ENCODE assay signal across 19 cellular contexts in genomic region chr3:30527186-30527585, GRCh38.
DNase-seq lines count a peak whose midpoint lies in the region; ATAC-seq and TF ChIP-seq lines count a peak whose summit lies in the region.
"Had no signal": no experiment of that assay in that cellular context is flagged by ENCODE, and none has a peak within 500 bp of the region (broad histone marks: within the 10 kb centered on the region; RNA-seq: fewer than 3 reads in every experiment).

No MANE protein-coding gene starts in this region.

- H4K12ac ChIP-seq in trophoblast cell (ENCODE audit: low read depth, low read length) = no peak overlapping the region

- H3K4me3 ChIP-seq in right cardiac atrium (ENCODE audit: low read length) = no peak overlapping the region
- no peak overlapping the region for H3K4me3 ChIP-seq in right atrium auricular region
- no peak overlapping the region for H3K4me3 ChIP-seq in trophoblast cell (ENCODE audit: low read depth, low read length)
- H3K4me3 ChIP-seq: A549, BLaER1, GM12878, SJSA1 had no signal

- H3K4me2 ChIP-seq in trophoblast cell (ENCODE audit: low read length) = no peak overlapping the region
- H3K4me2 ChIP-seq: A549, BLaER1, KMS-11 had no signal

- H3K4ac ChIP-seq in trophoblast cell (ENCODE audit: low read depth, low read length) = no peak overlapping the region

- H3K79me2 ChIP-seq in trophoblast cell (ENCODE audit: control insufficient read depth, insufficient read depth, low read length, poor library complexity) = no peaks in the 10 kb centered on the region

- H2BK120ac ChIP-seq in trophoblast cell (ENCODE audit: insufficient read depth, low read length, poor library complexity) = peak overlapping the region; percentile 23

- H3K79me1 ChIP-seq in trophoblast cell (ENCODE audit: low read length) = peaks cover 1% of the 10 kb centered on the region

- H3K14ac ChIP-seq in trophoblast cell (ENCODE audit: low read length) = no peak overlapping the region

- H3K4me1 ChIP-seq in right cardiac atrium (ENCODE audit: control insufficient read depth, insufficient read depth, low read length) (peaks cover 3% of the 10 kb centered on the region), right atrium auricular region (peaks cover 0 to 16% of the 10 kb centered on the region in 2 donors), trophoblast cell (ENCODE audit: control insufficient read depth in 1 of 2, insufficient read depth in 2 of 2, low read length in 2 of 2) (peaks cover 4 to 6% of the 10 kb centered on the region in 2 experiments)
- H3K4me1 ChIP-seq: A549, SJSA1 had no signal

- no peak overlapping the region for H3K23ac ChIP-seq in trophoblast cell (ENCODE audit: low read length)

- H3K36me3 ChIP-seq in right atrium auricular region (no peaks in the 10 kb centered on the region), trophoblast cell (ENCODE audit: control insufficient read depth in 1 of 2, insufficient read depth in 2 of 2, low read length in 2 of 2) (no peaks in the 10 kb centered on the region)
- H3K36me3 ChIP-seq: BLaER1, SJSA1 had no signal

- H3K9me3 ChIP-seq in right cardiac atrium (ENCODE audit: control insufficient read depth, low read length) (no peaks in the 10 kb centered on the region), right atrium auricular region (no peaks in the 10 kb centered on the region), trophoblast cell (ENCODE audit: insufficient read depth, low read depth, low read length) (no peaks in the 10 kb centered on the region)
- H3K9me3 ChIP-seq: A549, SJSA1 had no signal

- peak overlapping the region; percentile 2 for H3K27ac ChIP-seq in right cardiac atrium (ENCODE audit: low read length)
- H3K27ac ChIP-seq in right atrium auricular region = peak overlapping the region in 1 of 2 donors; percentile 5
- no peak overlapping the region for H3K27ac ChIP-seq in trophoblast cell (ENCODE audit: low read depth, low read length)
- H3K27ac ChIP-seq: A549, BLaER1, KMS-11, SJSA1 had no signal

- H2AK5ac ChIP-seq in trophoblast cell (ENCODE audit: low read length) = peak overlapping the region; percentile 19

- H2BK5ac ChIP-seq in trophoblast cell (ENCODE audit: low read depth, low read length, poor library complexity) = no peak overlapping the region

- DNase-seq in right cardiac atrium (no peak), right atrium auricular region (ENCODE audit: low spot score) (no peak), left lobe of liver (ENCODE audit: low spot score) (no peak), trophoblast cell (peak; percentile 80 to 91), COR-L47 (lab: John Stamatoyannopoulos, UW) (no peak)
- DNase-seq: CD8-positive, alpha-beta T cell; EL; NCI-H1417; NCI-H187; NCI-H2107; NCI-H226; NCI-H524 had no signal

- no peak for ATAC-seq in right cardiac atrium
- peak; percentile 29 for ATAC-seq in left lobe of liver
- ATAC-seq in HG03342 (IDR thresholded peaks at IDR 0.05; ENCODE audit: unreplicated experiment) = no peak
- no peak for ATAC-seq in GM19328 (IDR thresholded peaks at IDR 0.05; ENCODE audit: unreplicated experiment)
- ATAC-seq: A549; CD8-positive, alpha-beta T cell; GM12878 had no signal

- H2AFZ ChIP-seq in trophoblast cell (ENCODE audit: insufficient read depth, low read length, poor library complexity) = no peak overlapping the region

- 94% methylated on average over 6 of the region's 6 CpGs for WGBS in right cardiac atrium
- WGBS in trophoblast cell (ENCODE audit: extremely low coverage, insufficient coverage, insufficient read length) = no CpG with 5 or more reads among the region's 6 CpGs

- no peak for TF ChIP-seq CTCF in right atrium auricular region (IDR thresholded peaks at IDR 0.05)

- H3K9ac ChIP-seq in trophoblast cell (ENCODE audit: low read length) = no peak overlapping the region
- H3K9ac ChIP-seq: BLaER1, KMS-11 had no signal

- intact Hi-C loops in right cardiac atrium (cut with DNase I) = loop anchor here in 3 of 4 donors (10.0 kb wide), 4 partner anchors 48 to 158 kb away; partner anchors contain the start of gene TGFBR2 (in 1 of the 3)

- H3K18ac ChIP-seq in trophoblast cell (ENCODE audit: low read length) = no peak overlapping the region

- no peak overlapping the region for H4K8ac ChIP-seq in trophoblast cell (ENCODE audit: low read depth, low read length)

- no peak overlapping the region for H4K91ac ChIP-seq in trophoblast cell (ENCODE audit: low read depth, low read length)

- no peaks in the 10 kb centered on the region for H3K27me3 ChIP-seq in right cardiac atrium (ENCODE audit: control insufficient read depth, insufficient read depth)
- H3K27me3 ChIP-seq in right atrium auricular region = no peaks in the 10 kb centered on the region
- no peaks in the 10 kb centered on the region for H3K27me3 ChIP-seq in trophoblast cell (ENCODE audit: insufficient read depth, low read length)
- H3K27me3 ChIP-seq: BLaER1, SJSA1 had no signal

- H2BK12ac ChIP-seq in trophoblast cell (ENCODE audit: low read length) = no peak overlapping the region

Comparison
In these comparisons a context has a peak if more than half of its experiments do, and no peak if none do; other contexts are left out.
1. DNase-seq: peak in trophoblast cell (2 of 2); none in right cardiac atrium (0 of 3), right atrium auricular region (single experiment), left lobe of liver (single experiment) and COR-L47 (single experiment).